ENCODE assay signal across 27 cellular contexts in the genomic region with DNA sequence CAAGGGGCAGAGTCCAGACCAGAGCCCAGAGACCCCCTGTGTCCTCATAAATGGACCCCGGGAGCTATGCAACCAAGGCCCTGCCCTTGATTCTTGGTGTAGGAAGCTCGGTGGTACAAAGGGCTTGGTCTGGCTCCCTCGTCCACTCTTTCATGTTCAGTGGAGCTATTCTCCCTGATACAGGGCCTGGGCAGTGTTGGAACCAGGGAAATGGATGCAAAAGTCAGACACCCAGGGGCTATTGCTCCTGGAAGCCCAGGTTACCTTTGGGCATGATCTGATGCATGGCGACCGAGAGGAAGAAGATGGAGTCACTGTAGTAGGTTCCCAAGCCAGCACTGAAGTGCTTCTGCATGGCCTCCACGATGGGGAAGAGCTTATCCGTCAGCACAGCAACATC. TPM values are rescaled to one million over a fixed set of nuclear protein-coding genes. Genes with fewer than 3 reads are reported as not detected.
DNase-seq lines count a peak whose midpoint lies in the region; ATAC-seq and TF ChIP-seq lines count a peak whose summit lies in the region.
"Had no signal": no experiment of that assay in that cellular context is flagged by ENCODE, and none has a peak within 500 bp of the region (broad histone marks: within the 10 kb centered on the region; RNA-seq: fewer than 3 reads in every experiment).

No MANE protein-coding gene starts in this region.

- POLR2A ChIA-PET in activated CD4-positive, alpha-beta T cell treated with anti-CD3 and anti-CD28 coated beads for 36 hours (lab: Charles Lee): interaction anchor here (0.6 to 1.2 kb wide), 2 partner anchors 26 to 41 kb away, joined by 4 to 5 read pairs; no protein-coding TSS in a partner anchor
- POLR2A ChIA-PET in IMR-90 (lab: Charles Lee; ENCODE audit: unreplicated experiment): no interaction called here

- no peak for TF ChIP-seq RAD21 in IMR-90 (IDR thresholded peaks at IDR 0.05; ENCODE audit: low read length)

- no peak overlapping the region for H4K5ac ChIP-seq in IMR-90 (ENCODE audit: low read depth, low read length)

- ATAC-seq in activated CD4-positive, alpha-beta T cell treated with anti-CD3 and anti-CD28 coated beads for 36 hours: no peak
- no peak for ATAC-seq in IMR-90 (ENCODE audit: low read depth)
- ATAC-seq in central memory CD8-positive, alpha-beta T cell (replicated peaks; ENCODE audit: extremely low read depth, poor library complexity, severe bottlenecking): no peak
- no peak for ATAC-seq in stimulated activated effector memory CD8-positive, alpha-beta T cell treated with anti-CD3 and anti-CD28 coated beads, Interleukin-12 subunit alpha, Interleukin-12 subunit beta, amount 100 ng/mL, for 72 hours
- no peak for ATAC-seq in HG03280 (IDR thresholded peaks at IDR 0.05; ENCODE audit: unreplicated experiment)
- ATAC-seq in HG02763 (IDR thresholded peaks at IDR 0.05; ENCODE audit: unreplicated experiment): no peak
- no peak for ATAC-seq in GM21381 (IDR thresholded peaks at IDR 0.05; ENCODE audit: unreplicated experiment)

- no peak overlapping the region for H3K4me2 ChIP-seq in IMR-90 (ENCODE audit: low read depth, low read length)

- no peak overlapping the region for H3K4me3 ChIP-seq in IMR-90 (ENCODE audit: insufficient read depth, low read depth, low read length)
- H3K4me3 ChIP-seq: GM23248 had no signal

- H3K27ac Mint-ChIP-seq in activated CD4-positive, alpha-beta T cell treated with anti-CD3 and anti-CD28 coated beads for 36 hours: peak overlapping the region; percentile 5
- no peak overlapping the region for H3K27ac Mint-ChIP-seq in activated CD4-positive, alpha-beta T cell treated with anti-CD3 and anti-CD28 coated beads, Interleukin-2, amount 10 ng/mL, durations not matched to agents 24 days and 14 days
- peak overlapping the region; percentile 67 for H3K27ac Mint-ChIP-seq in central memory CD8-positive, alpha-beta T cell (ENCODE audit: low read depth)
- H3K27ac Mint-ChIP-seq in stimulated activated effector memory CD8-positive, alpha-beta T cell treated with anti-CD3 and anti-CD28 coated beads, Interleukin-12 subunit alpha, Interleukin-12 subunit beta, amount 100 ng/mL, for 72 hours: peak overlapping the region; percentile 26
- H3K27ac Mint-ChIP-seq: mesothelial cell of epicardium had no signal

- no peak overlapping the region for H3K14ac ChIP-seq in IMR-90 (replicated peaks; ENCODE audit: low read depth, low read length)

- H2BK5ac ChIP-seq in IMR-90 (ENCODE audit: low read depth, low read length, poor library complexity, severe bottlenecking): no peak overlapping the region

- H4K20me1 ChIP-seq in IMR-90 (ENCODE audit: insufficient read depth, low read length): no peaks in the 10 kb centered on the region

- no peak overlapping the region for H4K8ac ChIP-seq in IMR-90 (ENCODE audit: low read depth in 2 of 2, low read length in 2 of 2)

- H3K36me3 ChIP-seq in IMR-90 (ENCODE audit: control insufficient read depth, insufficient read depth, low read length): peaks cover 7% of the 10 kb centered on the region

- H3K9me3 Mint-ChIP-seq in activated CD4-positive, alpha-beta T cell treated with anti-CD3 and anti-CD28 coated beads for 36 hours (ENCODE audit: low read depth): no peaks in the 10 kb centered on the region
- no peaks in the 10 kb centered on the region for H3K9me3 Mint-ChIP-seq in activated CD4-positive, alpha-beta T cell treated with anti-CD3 and anti-CD28 coated beads, Interleukin-2, amount 10 ng/mL, durations not matched to agents 24 days and 14 days
- H3K9me3 Mint-ChIP-seq in central memory CD8-positive, alpha-beta T cell: no peaks in the 10 kb centered on the region
- H3K9me3 Mint-ChIP-seq in stimulated activated effector memory CD8-positive, alpha-beta T cell treated with anti-CD3 and anti-CD28 coated beads, Interleukin-12 subunit alpha, Interleukin-12 subunit beta, amount 100 ng/mL, for 72 hours: no peaks in the 10 kb centered on the region

- no peak overlapping the region for H3K4ac ChIP-seq in IMR-90 (ENCODE audit: low read depth, low read length)

- no peaks in the 10 kb centered on the region for H3K9me3 ChIP-seq in IMR-90 (ENCODE audit: control insufficient read depth, insufficient read depth, low read length)

- no peak for TF ChIP-seq POLR2A in IMR-90 (IDR thresholded peaks at IDR 0.05; ENCODE audit: low read depth, low read length)

- H3K18ac ChIP-seq in IMR-90 (ENCODE audit: low read depth, low read length): no peak overlapping the region

- H2AFZ ChIP-seq in IMR-90 (replicated peaks; ENCODE audit: low read length, poor library complexity): no peak overlapping the region
- H2AFZ ChIP-seq: GM23248 had no signal

- peaks cover 9% of the 10 kb centered on the region for H3K36me3 Mint-ChIP-seq in activated CD4-positive, alpha-beta T cell treated with anti-CD3 and anti-CD28 coated beads for 36 hours (ENCODE audit: low read depth)
- H3K36me3 Mint-ChIP-seq in activated CD4-positive, alpha-beta T cell treated with anti-CD3 and anti-CD28 coated beads, Interleukin-2, amount 10 ng/mL, durations not matched to agents 24 days and 14 days (ENCODE audit: low read depth): peaks cover 6% of the 10 kb centered on the region
- H3K36me3 Mint-ChIP-seq in central memory CD8-positive, alpha-beta T cell (ENCODE audit: insufficient read depth): no peaks in the 10 kb centered on the region
- peaks cover 5% of the 10 kb centered on the region for H3K36me3 Mint-ChIP-seq in stimulated activated effector memory CD8-positive, alpha-beta T cell treated with anti-CD3 and anti-CD28 coated beads, Interleukin-12 subunit alpha, Interleukin-12 subunit beta, amount 100 ng/mL, for 72 hours
- H3K36me3 Mint-ChIP-seq: naive B cell had no signal

- no peak overlapping the region for H3K56ac ChIP-seq in IMR-90 (ENCODE audit: extremely low read depth, insufficient read depth, low read length)

- intact Hi-C loops in activated CD4-positive, alpha-beta T cell treated with anti-CD3 and anti-CD28 coated beads for 36 hours (cut with DNase I, micrococcal nuclease): no loop called here
- intact Hi-C loops in activated CD4-positive, alpha-beta T cell treated with anti-CD3 and anti-CD28 coated beads, Interleukin-2, amount 10 ng/mL, durations not matched to agents 24 days and 14 days (cut with micrococcal nuclease): no loop called here
- intact Hi-C loops in IMR-90 (cut with micrococcal nuclease): no loop called here

- no peak overlapping the region for H3K27ac ChIP-seq in IMR-90 (ENCODE audit: insufficient read depth, low read length)
- H3K27ac ChIP-seq: 22Rv1, GM23248, HL-60 had no signal

- 0 out of 2 replicates have a peak, but pooled peaks cover 2% of the 10 kb centered on the region for H3K9me1 ChIP-seq in IMR-90 (ENCODE audit: insufficient read depth, low read length)

- H2AK5ac ChIP-seq in IMR-90 (ENCODE audit: low read depth, low read length): peak overlapping the region; percentile 35; the same call in 1 of the 2 replicates

- H2BK20ac ChIP-seq in IMR-90 (ENCODE audit: low read depth, low read length): no peak overlapping the region

- H2BK15ac ChIP-seq in IMR-90 (ENCODE audit: low read depth, low read length): no peak overlapping the region

- H3K27me3 ChIP-seq in IMR-90 (ENCODE audit: control insufficient read depth, insufficient read depth, low read length): no peaks in the 10 kb centered on the region

- DNase-seq in activated CD4-positive, alpha-beta T cell treated with anti-CD3 and anti-CD28 coated beads for 36 hours: no peak
- DNase-seq in activated CD4-positive, alpha-beta T cell treated with anti-CD3 and anti-CD28 coated beads, Interleukin-2, amount 10 ng/mL, durations not matched to agents 24 days and 14 days: no peak
- DNase-seq in IMR-90: no peak
- DNase-seq in central memory CD8-positive, alpha-beta T cell (ENCODE audit: low spot score in 2 of 2): no peak
- DNase-seq in stimulated activated effector memory CD8-positive, alpha-beta T cell treated with anti-CD3 and anti-CD28 coated beads, Interleukin-12 subunit alpha, Interleukin-12 subunit beta, amount 100 ng/mL, for 72 hours (ENCODE audit: low spot score in 2 of 2): no peak
- DNase-seq: activated naive CD4-positive, alpha-beta T cell; activated T-cell treated with anti-CD3 and anti-CD28 coated beads for 4 hours; amygdala; cortex of kidney; naive B cell; NCI-H1092 treated with DMSO at 0.1 percent for 48 hours; NCI-H187; NCI-H2171 treated with DMSO at 0.1 percent for 48 hours; NCI-H510A treated with DMSO at 0.1 percent for 48 hours; NK-92 treated with Interleukin-12 subunit alpha and Interleukin-12 subunit beta, amount 100 ng/mL, for 24 hours; nucleus accumbens; SHP77 treated with DMSO at 0.1 percent for 48 hours; small intestine; substantia nigra; T1000 had no signal

- no peak overlapping the region for H3K4me3 Mint-ChIP-seq in activated CD4-positive, alpha-beta T cell treated with anti-CD3 and anti-CD28 coated beads for 36 hours
- no peak overlapping the region for H3K4me3 Mint-ChIP-seq in activated CD4-positive, alpha-beta T cell treated with anti-CD3 and anti-CD28 coated beads, Interleukin-2, amount 10 ng/mL, durations not matched to agents 24 days and 14 days
- H3K4me3 Mint-ChIP-seq in central memory CD8-positive, alpha-beta T cell: no peak overlapping the region
- H3K4me3 Mint-ChIP-seq in stimulated activated effector memory CD8-positive, alpha-beta T cell treated with anti-CD3 and anti-CD28 coated beads, Interleukin-12 subunit alpha, Interleukin-12 subunit beta, amount 100 ng/mL, for 72 hours: no peak overlapping the region
- H3K4me3 Mint-ChIP-seq: mesothelial cell of epicardium, naive B cell had no signal

- H3K27me3 Mint-ChIP-seq in activated CD4-positive, alpha-beta T cell treated with anti-CD3 and anti-CD28 coated beads for 36 hours: no peaks in the 10 kb centered on the region
- peaks cover 5% of the 10 kb centered on the region for H3K27me3 Mint-ChIP-seq in activated CD4-positive, alpha-beta T cell treated with anti-CD3 and anti-CD28 coated beads, Interleukin-2, amount 10 ng/mL, durations not matched to agents 24 days and 14 days
- H3K27me3 Mint-ChIP-seq in central memory CD8-positive, alpha-beta T cell: no peaks in the 10 kb centered on the region
- H3K27me3 Mint-ChIP-seq: naive B cell had no signal

- TF ChIP-seq CTCF in IMR-90 (conservative IDR thresholded peaks at IDR 0.05; ENCODE audit: low read depth, low read length): no peak

- peaks cover 15% of the 10 kb centered on the region for H3K4me1 Mint-ChIP-seq in activated CD4-positive, alpha-beta T cell treated with anti-CD3 and anti-CD28 coated beads for 36 hours
- H3K4me1 Mint-ChIP-seq in activated CD4-positive, alpha-beta T cell treated with anti-CD3 and anti-CD28 coated beads, Interleukin-2, amount 10 ng/mL, durations not matched to agents 24 days and 14 days: peaks cover 5% of the 10 kb centered on the region
- peaks cover 20% of the 10 kb centered on the region for H3K4me1 Mint-ChIP-seq in central memory CD8-positive, alpha-beta T cell
- H3K4me1 Mint-ChIP-seq in stimulated activated effector memory CD8-positive, alpha-beta T cell treated with anti-CD3 and anti-CD28 coated beads, Interleukin-12 subunit alpha, Interleukin-12 subunit beta, amount 100 ng/mL, for 72 hours: peaks cover 13% of the 10 kb centered on the region

- BruUV-seq in IMR-90 (replicated peaks; lab: Mats Ljungman, UMichigan): no TSS peak

- H3K9ac ChIP-seq in IMR-90 (ENCODE audit: low read depth, low read length): no peak overlapping the region
- H3K9ac ChIP-seq: GM23248 had no signal

- H3K79me1 ChIP-seq in IMR-90 (ENCODE audit: low read depth in 1 of 2, low read length in 2 of 2): peaks cover 0 to 25% of the 10 kb centered on the region in 2 experiments; a peak in 2 of 4 replicates

- WGBS in IMR-90 (ENCODE audit: extremely low coverage in 2 of 2, insufficient read length in 1 of 2), 2 experiments: 100% methylated on average over 1 of the region's 7 CpGs; no CpG with 5 or more reads in 1 of the 2 experiments

- dilution Hi-C loops in IMR-90 (cut with HindIII; ENCODE audit: low sequenced_read_pairs, unreplicated experiment): no loop called here

- no peak overlapping the region for H3K23ac ChIP-seq in IMR-90 (ENCODE audit: low read depth, low read length)

- no peak overlapping the region for H2BK120ac ChIP-seq in IMR-90 (ENCODE audit: low read depth, low read length)

- in situ Hi-C loops in IMR-90 (cut with MboI; ENCODE audit: low sequenced_read_pairs): no loop called here

- CTCF ChIA-PET in activated CD4-positive, alpha-beta T cell treated with anti-CD3 and anti-CD28 coated beads for 36 hours (lab: Charles Lee): interaction anchor here (0.6 to 1.2 kb wide), 5 partner anchors 260 to 1185 kb away, joined by 3 read pairs; no protein-coding TSS in a partner anchor
- CTCF ChIA-PET in IMR-90 (lab: Yijun Ruan, JAX): interaction anchor here (1.3 kb wide), 1 partner anchor 16 kb away, joined by 5 read pairs; no protein-coding TSS in a partner anchor

- H4K91ac ChIP-seq in IMR-90 (ENCODE audit: insufficient read depth, low read depth, low read length): no peak overlapping the region

- H3K4me1 ChIP-seq in IMR-90 (ENCODE audit: control insufficient read depth, insufficient read depth, low read length): peaks cover 5% of the 10 kb centered on the region

- no peak overlapping the region for H2AK9ac ChIP-seq in IMR-90 (replicated peaks; ENCODE audit: low read depth, low read length, poor library complexity)

RNA-seq across cellular contexts. Expression of a gene that starts 44.5 kb away (rescaled TPM):
- total RNA-seq in activated CD4-positive, alpha-beta T cell treated with anti-CD3 and anti-CD28 coated beads for 36 hours: 1 to 10 TPM; 5.4 to 5.7 TPM
- total RNA-seq in activated CD4-positive, alpha-beta T cell treated with anti-CD3 and anti-CD28 coated beads, Interleukin-2, amount 10 ng/mL, durations not matched to agents 24 days and 14 days: 14.5 and 17.4 TPM in 2 replicates
- total RNA-seq in IMR-90 (2012; rRNA removed): 13.1 and 14.7 TPM in 2 replicates
- 18.1 and 18.6 TPM in 2 replicates for polyA plus RNA-seq in IMR-90 (2012; rRNA removed)
- 11.0 and 16.4 TPM in 2 replicates for polyA plus RNA-seq in IMR-90 (2012; cell fraction: cytosol; rRNA removed)
- polyA plus RNA-seq in IMR-90 (2012; cell fraction: nucleus; rRNA removed; ENCODE audit: low replicate concordance): 18.8 and 22.3 TPM in 2 replicates
